Comparison of ENCODE assay signal across 15 cellular contexts in the genomic region with DNA sequence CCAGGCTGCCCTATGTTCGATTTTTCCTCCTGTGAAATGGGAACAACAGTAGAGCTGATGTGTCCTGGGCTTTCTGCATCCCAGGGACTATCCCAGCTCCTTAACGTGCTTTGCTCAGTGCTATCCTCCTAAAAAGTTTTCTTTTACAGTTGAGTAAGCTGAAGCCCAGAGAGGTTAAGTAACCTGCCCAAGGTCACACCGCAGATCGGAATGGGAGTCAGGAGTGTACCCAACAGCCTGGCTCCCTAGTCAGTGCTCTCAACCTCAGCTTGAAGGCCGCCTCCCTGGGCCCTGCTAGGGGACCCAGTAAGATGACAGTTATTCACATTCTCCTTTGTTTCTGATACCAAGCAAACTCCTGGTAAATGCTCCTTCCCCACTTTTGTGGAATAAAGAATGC. TPM values are rescaled to one million over a fixed set of nuclear protein-coding genes. Genes with fewer than 3 reads are reported as not detected.
DNase-seq lines count a peak whose midpoint lies in the region; ATAC-seq and TF ChIP-seq lines count a peak whose summit lies in the region.
"Had no signal": no experiment of that assay in that cellular context is flagged by ENCODE, and none has a peak within 500 bp of the region (broad histone marks: within the 10 kb centered on the region; RNA-seq: fewer than 3 reads in every experiment).

No MANE protein-coding gene starts in this region.

- peak; percentile 51 for DNase-seq in Right ventricle myocardium inferior (ENCODE audit: missing footprints)
- DNase-seq in left ventricle myocardium superior = no peak
- no peak for DNase-seq in neural crest cell (ENCODE audit: low read depth, low spot score)
- no peak for DNase-seq in activated T-cell treated with anti-CD3 and anti-CD28 coated beads, Interleukin-2, amount 50 U/mL, for 72 hours
- DNase-seq in GOT3 (lab: John Stamatoyannopoulos, UW) = no peak
- DNase-seq in NCI-H774 (lab: John Stamatoyannopoulos, UW) = no peak
- DNase-seq: CD4-positive, alpha-beta memory T cell; DMS153; DMS79 treated with DMSO at 0.1 percent for 48 hours; EL; GM23248; H7; IMR-90 had no signal

- H3K4me1 Mint-ChIP-seq in activated T-helper 17 cell treated with anti-CD3 and anti-CD28 coated beads, Interleukin-2, amount 50 U/mL, for 72 hours = peaks cover 6% of the 10 kb centered on the region
- peaks cover 7% of the 10 kb centered on the region for H3K4me1 Mint-ChIP-seq in neural crest cell
- peaks cover 17% of the 10 kb centered on the region for H3K4me1 Mint-ChIP-seq in activated T-cell treated with anti-CD3 and anti-CD28 coated beads, Interleukin-2, amount 50 U/mL, for 72 hours (ENCODE audit: low read depth)

- no peak for ATAC-seq in Right ventricle myocardium inferior
- ATAC-seq in left ventricle myocardium superior = no peak
- ATAC-seq in activated T-helper 17 cell treated with anti-CD3 and anti-CD28 coated beads, Interleukin-2, amount 50 U/mL, for 72 hours (replicated peaks) = no peak
- ATAC-seq in HG02840 (IDR thresholded peaks at IDR 0.05; ENCODE audit: low FRiP score, unreplicated experiment) = no peak
- ATAC-seq in activated T-cell treated with anti-CD3 and anti-CD28 coated beads, Interleukin-2, amount 50 U/mL, for 72 hours (replicated peaks in 1 of 2) = no peak

- no peak for TF ChIP-seq CTCF in neural crest cell (conservative IDR thresholded peaks at IDR 0.05)

- no peak overlapping the region for H3K4me3 Mint-ChIP-seq in activated T-helper 17 cell treated with anti-CD3 and anti-CD28 coated beads, Interleukin-2, amount 50 U/mL, for 72 hours
- no peak overlapping the region for H3K4me3 Mint-ChIP-seq in neural crest cell
- no peak overlapping the region for H3K4me3 Mint-ChIP-seq in activated T-cell treated with anti-CD3 and anti-CD28 coated beads, Interleukin-2, amount 50 U/mL, for 72 hours
- H3K4me3 Mint-ChIP-seq: CD4-positive, alpha-beta memory T cell had no signal

- no peaks in the 10 kb centered on the region for H3K36me3 Mint-ChIP-seq in activated T-helper 17 cell treated with anti-CD3 and anti-CD28 coated beads, Interleukin-2, amount 50 U/mL, for 72 hours (ENCODE audit: low read depth)
- H3K36me3 Mint-ChIP-seq in neural crest cell (ENCODE audit: low read depth) = no peaks in the 10 kb centered on the region
- no peaks in the 10 kb centered on the region for H3K36me3 Mint-ChIP-seq in activated T-cell treated with anti-CD3 and anti-CD28 coated beads, Interleukin-2, amount 50 U/mL, for 72 hours (ENCODE audit: insufficient read depth in 2 of 2)
- H3K36me3 Mint-ChIP-seq: CD4-positive, alpha-beta memory T cell had no signal

- no peaks in the 10 kb centered on the region for H3K27me3 Mint-ChIP-seq in activated T-helper 17 cell treated with anti-CD3 and anti-CD28 coated beads, Interleukin-2, amount 50 U/mL, for 72 hours
- H3K27me3 Mint-ChIP-seq in neural crest cell (ENCODE audit: low read depth) = no peaks in the 10 kb centered on the region
- peaks cover 8% of the 10 kb centered on the region for H3K27me3 Mint-ChIP-seq in activated T-cell treated with anti-CD3 and anti-CD28 coated beads, Interleukin-2, amount 50 U/mL, for 72 hours (ENCODE audit: low read depth)
- H3K27me3 Mint-ChIP-seq: CD4-positive, alpha-beta memory T cell had no signal

- H3K9me3 Mint-ChIP-seq in activated T-helper 17 cell treated with anti-CD3 and anti-CD28 coated beads, Interleukin-2, amount 50 U/mL, for 72 hours = no peaks in the 10 kb centered on the region
- no peaks in the 10 kb centered on the region for H3K9me3 Mint-ChIP-seq in neural crest cell
- H3K9me3 Mint-ChIP-seq in activated T-cell treated with anti-CD3 and anti-CD28 coated beads, Interleukin-2, amount 50 U/mL, for 72 hours = no peaks in the 10 kb centered on the region
- H3K9me3 Mint-ChIP-seq: CD4-positive, alpha-beta memory T cell had no signal

- intact Hi-C loops in Right ventricle myocardium inferior (cut with DNase I) (no loop called here), left ventricle myocardium superior (cut with micrococcal nuclease) (no loop called here)

- H3K27ac Mint-ChIP-seq in activated T-helper 17 cell treated with anti-CD3 and anti-CD28 coated beads, Interleukin-2, amount 50 U/mL, for 72 hours = peak overlapping the region; percentile 37
- peak overlapping the region; percentile 43 for H3K27ac Mint-ChIP-seq in neural crest cell (ENCODE audit: unreplicated experiment)
- no peak overlapping the region for H3K27ac Mint-ChIP-seq in activated T-cell treated with anti-CD3 and anti-CD28 coated beads, Interleukin-2, amount 50 U/mL, for 72 hours

RNA-seq across cellular contexts. Expression of a gene that starts 45.9 kb away (rescaled TPM):
- total RNA-seq in Right ventricle myocardium inferior = 197 TPM
- total RNA-seq in left ventricle myocardium superior = 183 TPM
- total RNA-seq in activated T-helper 17 cell treated with anti-CD3 and anti-CD28 coated beads, Interleukin-2, amount 50 U/mL, for 72 hours = 10 to 100 TPM; 50.2 to 66.1 TPM
- 19.6 and 21.8 TPM in 2 replicates for total RNA-seq in neural crest cell
- 10 to 100 TPM; 28.4 to 55.7 TPM for total RNA-seq in activated T-cell treated with anti-CD3 and anti-CD28 coated beads, Interleukin-2, amount 50 U/mL, for 72 hours
